Comparison of ENCODE assay signal across 35 cellular contexts in the genomic region with DNA sequence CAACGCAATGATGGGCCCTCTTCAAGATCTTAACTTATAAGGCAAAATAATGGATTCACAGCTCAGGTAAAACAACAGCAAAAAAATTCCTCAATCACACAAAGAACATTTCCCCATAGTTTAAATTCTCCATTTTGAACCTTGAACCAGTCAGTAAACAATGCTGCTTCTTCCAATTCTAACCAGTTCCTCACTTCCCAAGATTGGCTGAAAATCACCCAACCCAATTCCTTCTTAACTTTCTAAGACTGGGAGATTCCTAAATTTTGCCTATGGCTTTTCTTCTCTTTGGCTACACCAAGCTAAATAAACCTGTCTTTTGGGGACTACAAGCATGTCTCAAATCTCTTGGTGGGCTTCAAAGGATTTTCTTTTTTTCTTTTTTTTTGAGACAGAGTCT. TPM values are rescaled to one million over a fixed set of nuclear protein-coding genes. Genes with fewer than 3 reads are reported as not detected.
DNase-seq lines count a peak whose midpoint lies in the region; ATAC-seq, FAIRE-seq and TF ChIP-seq lines count a peak whose summit lies in the region.
"Had no signal": no experiment of that assay in that cellular context is flagged by ENCODE, and none has a peak within 500 bp of the region (broad histone marks: within the 10 kb centered on the region; RNA-seq: fewer than 3 reads in every experiment).

No MANE protein-coding gene starts in this region.

- H3K27ac ChIP-seq in HepG2 (ENCODE audit: extremely low read length, insufficient read depth, low read length) = peak overlapping the region; percentile 14
- H3K27ac ChIP-seq in right lobe of liver = no peak overlapping the region
- H3K27ac ChIP-seq in hepatocyte = no peak overlapping the region
- H3K27ac ChIP-seq: 22Rv1; A549; BLaER1; BLaER1 treated with 17β-estradiol and CSF1 and Interleukin-3, amounts not matched to agents 10 nM and 100 nM; C4-2B had no signal

- H3K4me2 ChIP-seq in HepG2 (ENCODE audit: low read depth, low read length) = peak overlapping the region; percentile 36
- H3K4me2 ChIP-seq in hepatocyte = no peak overlapping the region
- H3K4me2 ChIP-seq: A549; BLaER1; BLaER1 treated with 17β-estradiol and CSF1 and Interleukin-3, amounts not matched to agents 10 nM and 100 nM had no signal

- CTCF ChIA-PET in HepG2 (lab: Yijun Ruan, JAX; ENCODE audit: low intra/inter-chr PET ratio, low total read pairs) = no interaction called here

- H3K36me3 ChIP-seq in HepG2 (replicated peaks in 1 of 2; ENCODE audit: control insufficient read depth in 1 of 2, insufficient read depth in 2 of 2, low read length in 2 of 2) = no peaks in the 10 kb centered on the region; a peak in 1 of 5 replicates
- H3K36me3 ChIP-seq in right lobe of liver = no peaks in the 10 kb centered on the region
- no peaks in the 10 kb centered on the region for H3K36me3 ChIP-seq in hepatocyte (replicated peaks; ENCODE audit: insufficient read depth, low read depth)
- no peaks in the 10 kb centered on the region for H3K36me3 ChIP-seq in HAP-1 (replicated peaks)

- H3K9me2 ChIP-seq in hepatocyte (replicated peaks; ENCODE audit: insufficient read depth) = no peaks in the 10 kb centered on the region

- no peaks in the 10 kb centered on the region for H3K27me3 Mint-ChIP-seq in activated T-helper 17 cell treated with anti-CD3 and anti-CD28 coated beads, Interleukin-2, amount 50 U/mL, for 72 hours
- no peaks in the 10 kb centered on the region for H3K27me3 Mint-ChIP-seq in activated naive CD8-positive, alpha-beta T cell treated with anti-CD3 and anti-CD28 coated beads, Interleukin-2, amount 50 U/mL, for 24 hours
- H3K27me3 Mint-ChIP-seq: B cell; CD4-positive, alpha-beta memory T cell; CD4-positive, alpha-beta T cell; CD4-positive, CD25-positive, alpha-beta regulatory T cell had no signal

- H3K27me3 ChIP-seq in HepG2 (ENCODE audit: control insufficient read depth in 1 of 2, insufficient read depth in 2 of 2, low read length in 2 of 2) (no peaks in the 10 kb centered on the region), right lobe of liver (no peaks in the 10 kb centered on the region), hepatocyte (no peaks in the 10 kb centered on the region), HAP-1 (ENCODE audit: low read depth) (no peaks in the 10 kb centered on the region)
- H3K27me3 ChIP-seq: BE2C; BLaER1; BLaER1 treated with 17β-estradiol and CSF1 and Interleukin-3, amounts not matched to agents 10 nM and 100 nM had no signal

- H3K4me1 ChIP-seq in HepG2 (ENCODE audit: insufficient read depth, low read length) (peaks cover 38% of the 10 kb centered on the region), right lobe of liver (peaks cover 0 to 5% (median 4%) of the 10 kb centered on the region in 4 donors), hepatocyte (ENCODE audit: insufficient read depth) (peaks cover 5% of the 10 kb centered on the region), HAP-1 (peaks cover 6% of the 10 kb centered on the region)
- H3K4me1 ChIP-seq: BE2C had no signal

- TF ChIP-seq EP300 in HepG2 (IDR thresholded peaks at IDR 0.05; ENCODE audit: low read depth in 2 of 2, low read length in 2 of 2) (peak in 1 of 2 experiments; percentile 46; a peak in 1 of 4 replicates), HepG2 (CRISPR knock-in tag; IDR thresholded peaks at IDR 0.05; ENCODE audit: borderline replicate concordance) (no peak)

- H3K4me3 ChIP-seq in HepG2 (replicated peaks in 1 of 3; ENCODE audit: insufficient read depth in 1 of 3, low read depth in 2 of 3, low read length in 3 of 3) (no peak overlapping the region), right lobe of liver (no peak overlapping the region), hepatocyte (no peak overlapping the region), HAP-1 (no peak overlapping the region)
- H3K4me3 ChIP-seq: A549; BLaER1; BLaER1 treated with 17β-estradiol and CSF1 and Interleukin-3, amounts not matched to agents 10 nM and 100 nM had no signal

- POLR2A ChIA-PET in HepG2 (lab: Yijun Ruan, JAX) = no interaction called here

- peaks cover 8% of the 10 kb centered on the region for H3K36me3 Mint-ChIP-seq in activated T-helper 17 cell treated with anti-CD3 and anti-CD28 coated beads, Interleukin-2, amount 50 U/mL, for 72 hours (ENCODE audit: low read depth)
- peaks cover 5% of the 10 kb centered on the region for H3K36me3 Mint-ChIP-seq in activated naive CD8-positive, alpha-beta T cell treated with anti-CD3 and anti-CD28 coated beads, Interleukin-2, amount 50 U/mL, for 24 hours (ENCODE audit: low read depth)

- 87% methylated on average over 1 of the region's 1 CpG for WGBS in HepG2 (ENCODE audit: low lambda C conversion rate)
- WGBS in right lobe of liver (ENCODE audit: insufficient coverage, low coverage, low lambda C conversion rate, missing lambda C conversion rate) = 100% methylated on average over 1 of the region's 1 CpG
- WGBS in hepatocyte (ENCODE audit: low lambda C conversion rate, missing lambda C conversion rate) = 97% methylated on average over 1 of the region's 1 CpG

- no peak overlapping the region for H2AFZ ChIP-seq in HepG2 (ENCODE audit: low read length)
- H2AFZ ChIP-seq in hepatocyte = peak overlapping the region; percentile 0

- TF ChIP-seq CTCF in HepG2 (CRISPR knock-in tag; IDR thresholded peaks at IDR 0.05) (no peak), right lobe of liver (IDR thresholded peaks at IDR 0.05) (no peak), hepatocyte (IDR thresholded peaks at IDR 0.05; ENCODE audit: poor library complexity) (no peak)

- ATAC-seq in HepG2 = no peak
- ATAC-seq in right lobe of liver = no peak
- no peak for ATAC-seq in activated T-helper 17 cell treated with anti-CD3 and anti-CD28 coated beads, Interleukin-2, amount 50 U/mL, for 72 hours (replicated peaks)
- ATAC-seq in activated naive CD8-positive, alpha-beta T cell treated with anti-CD3 and anti-CD28 coated beads, Interleukin-2, amount 50 U/mL, for 24 hours = no peak
- ATAC-seq: A549; CD8-positive, alpha-beta T cell had no signal

- peak; percentile 64 for FAIRE-seq in HepG2 (lab: Jason Lieb, UNC)
- FAIRE-seq: A204.1, A549, D721Med had no signal

- H3K9me3 ChIP-seq in HepG2 (ENCODE audit: low read length) = no peaks in the 10 kb centered on the region
- no peaks in the 10 kb centered on the region for H3K9me3 ChIP-seq in right lobe of liver
- H3K9me3 ChIP-seq in hepatocyte (ENCODE audit: low read depth) = no peaks in the 10 kb centered on the region
- H3K9me3 ChIP-seq in HAP-1 = no peaks in the 10 kb centered on the region
- H3K9me3 ChIP-seq: A549; BE2C; BLaER1; BLaER1 treated with 17β-estradiol and CSF1 and Interleukin-3, amounts not matched to agents 10 nM and 100 nM; Caco-2 had no signal

- no peak for TF ChIP-seq RAD21 in HepG2 (CRISPR knock-in tag; IDR thresholded peaks at IDR 0.05)

- no peak for TF ChIP-seq POLR2A in HepG2 (IDR thresholded peaks at IDR 0.05; ENCODE audit: insufficient read depth in 1 of 2, low read depth in 2 of 2, low read length in 2 of 2)
- TF ChIP-seq POLR2A in right lobe of liver (IDR thresholded peaks at IDR 0.05) = no peak

- DNase-seq in HepG2 (ENCODE audit: low spot score) (peak; percentile 62), right lobe of liver (no peak), hepatocyte (ENCODE audit: low spot score) (no peak), HAP-1 (ENCODE audit: low spot score in 2 of 2) (no peak)
- DNase-seq in activated naive CD8-positive, alpha-beta T cell treated with anti-CD3 and anti-CD28 coated beads, Interleukin-2, amount 50 U/mL, for 24 hours = no peak
- DNase-seq: 8988T; ACHN; AML-193; BE2C; C1 segment of cervical spinal cord; Caco-2; Calu3; CD4-positive, alpha-beta memory T cell; CD4-positive, alpha-beta T cell; CD4-positive, CD25-positive, alpha-beta regulatory T cell; CD8-positive, alpha-beta memory T cell; CD8-positive, alpha-beta T cell; COR-L47; DMS 273 treated with DMSO at 0.1 percent for 48 hours; DMS153; DMS53; DMS79; DMS79 treated with DMSO at 0.1 percent for 48 hours; DND-41; EL had no signal

- intact Hi-C loops in HepG2 (cut with micrococcal nuclease; ENCODE audit: unreplicated experiment) = no loop called here
- intact Hi-C loops in right lobe of liver (cut with DNase I) = no loop called here

- H3K79me2 ChIP-seq in HepG2 (ENCODE audit: insufficient read depth, low read length) = peaks cover 5% of the 10 kb centered on the region
- H3K79me2 ChIP-seq in hepatocyte = peaks cover 5% of the 10 kb centered on the region

- H3K9me3 Mint-ChIP-seq in activated T-helper 17 cell treated with anti-CD3 and anti-CD28 coated beads, Interleukin-2, amount 50 U/mL, for 72 hours = no peaks in the 10 kb centered on the region
- no peaks in the 10 kb centered on the region for H3K9me3 Mint-ChIP-seq in activated naive CD8-positive, alpha-beta T cell treated with anti-CD3 and anti-CD28 coated beads, Interleukin-2, amount 50 U/mL, for 24 hours
- H3K9me3 Mint-ChIP-seq: CD4-positive, alpha-beta memory T cell; CD4-positive, alpha-beta T cell; CD8-positive, alpha-beta memory T cell; CD8-positive, alpha-beta T cell had no signal

- peak overlapping the region; percentile 22 for H3K27ac Mint-ChIP-seq in activated T-helper 17 cell treated with anti-CD3 and anti-CD28 coated beads, Interleukin-2, amount 50 U/mL, for 72 hours
- no peak overlapping the region for H3K27ac Mint-ChIP-seq in activated naive CD8-positive, alpha-beta T cell treated with anti-CD3 and anti-CD28 coated beads, Interleukin-2, amount 50 U/mL, for 24 hours
- H3K27ac Mint-ChIP-seq: B cell; CD14-positive monocyte; CD4-positive, alpha-beta T cell; CD8-positive, alpha-beta T cell had no signal

- no peak overlapping the region for H3K9ac ChIP-seq in HepG2 (ENCODE audit: insufficient read depth, low read depth, low read length)
- H3K9ac ChIP-seq: BLaER1; BLaER1 treated with 17β-estradiol and CSF1 and Interleukin-3, amounts not matched to agents 10 nM and 100 nM had no signal

- BruUV-seq in HepG2 (replicated peaks; lab: Mats Ljungman, UMichigan) = no TSS peak

- in situ Hi-C loops in HepG2 (cut with HindIII; ENCODE audit: extremely low pct_ligation_motif_present, low pct_unique_long_range_greater_than_20kb) (no loop called here), HAP-1 (cut with MboI; ENCODE audit: low sequenced_read_pairs) (no loop called here)

- H4K20me1 ChIP-seq in HepG2 (ENCODE audit: insufficient read depth, low read length) = peaks cover 4% of the 10 kb centered on the region; the same call in 1 of the 2 replicates
- peaks cover 5% of the 10 kb centered on the region for H4K20me1 ChIP-seq in hepatocyte (ENCODE audit: insufficient read depth, poor library complexity, severe bottlenecking)

- H3K4me3 Mint-ChIP-seq in activated T-helper 17 cell treated with anti-CD3 and anti-CD28 coated beads, Interleukin-2, amount 50 U/mL, for 72 hours = no peak overlapping the region
- no peak overlapping the region for H3K4me3 Mint-ChIP-seq in activated naive CD8-positive, alpha-beta T cell treated with anti-CD3 and anti-CD28 coated beads, Interleukin-2, amount 50 U/mL, for 24 hours
- H3K4me3 Mint-ChIP-seq: B cell; CD14-positive monocyte; CD4-positive, alpha-beta memory T cell; CD4-positive, alpha-beta T cell; CD8-positive, alpha-beta T cell had no signal

- peaks cover 12% of the 10 kb centered on the region for H3K4me1 Mint-ChIP-seq in activated T-helper 17 cell treated with anti-CD3 and anti-CD28 coated beads, Interleukin-2, amount 50 U/mL, for 72 hours
- H3K4me1 Mint-ChIP-seq in activated naive CD8-positive, alpha-beta T cell treated with anti-CD3 and anti-CD28 coated beads, Interleukin-2, amount 50 U/mL, for 24 hours = peaks cover 12% of the 10 kb centered on the region

RNA-seq across cellular contexts. Expression of a gene that starts 3.1 kb away (rescaled TPM):
- 65.7 and 104 TPM in 2 replicates for total RNA-seq in HepG2 (2016; rRNA removed; fragmentation: Illumina TruSeq; extraction: Trizol)
- 24.7 and 26.5 TPM in 2 replicates for total RNA-seq in HepG2 (2016; cell fraction: cytosol; rRNA removed; fragmentation: Illumina TruSeq; extraction: Trizol; ENCODE audit: low read depth)
- total RNA-seq in HepG2 (2016; cell fraction: insoluble cytoplasmic fraction; rRNA removed; fragmentation: Illumina TruSeq; extraction: Trizol) = 63.5 and 86.7 TPM in 2 replicates
- total RNA-seq in HepG2 (2016; cell fraction: membrane; rRNA removed; fragmentation: Illumina TruSeq; extraction: Trizol) = 25.8 and 28.9 TPM in 2 replicates
- 114 and 121 TPM in 2 replicates for total RNA-seq in HepG2 (2016; cell fraction: nucleus; rRNA removed; fragmentation: Illumina TruSeq; extraction: Trizol)
- polyA plus RNA-seq in HepG2 (2011; rRNA removed) = 26.8 and 32.1 TPM in 2 replicates
- 11.2 and 15.5 TPM in 2 replicates for polyA plus RNA-seq in HepG2 (2011; cell fraction: cytosol; rRNA removed)
- polyA plus RNA-seq in HepG2 (2011; cell fraction: nucleus; rRNA removed) = 31.4 and 36.5 TPM in 2 replicates
- 19.2 and 24.0 TPM in 2 replicates for polyA plus RNA-seq in HepG2 (2012)
- polyA plus RNA-seq in HepG2 (2016; cell fraction: cytosol; fragmentation: Illumina TruSeq; extraction: Trizol; ENCODE audit: low read depth) = 2.4 and 2.9 TPM in 2 replicates
- polyA plus RNA-seq in HepG2 (2016; cell fraction: insoluble cytoplasmic fraction; fragmentation: Illumina TruSeq; extraction: Trizol; ENCODE audit: low read depth) = 26.3 and 29.7 TPM in 2 replicates
- 4.3 and 5.0 TPM in 2 replicates for polyA plus RNA-seq in HepG2 (2016; cell fraction: membrane; fragmentation: Illumina TruSeq; extraction: Trizol; ENCODE audit: low read depth)
- polyA plus RNA-seq in HepG2 (2016; cell fraction: nucleus; fragmentation: Illumina TruSeq; extraction: Trizol; ENCODE audit: insufficient read depth, low read depth) = 58.1 and 64.8 TPM in 2 replicates
- polyA minus RNA-seq in HepG2 (2011; rRNA and poly(A)+ RNA removed; ENCODE audit: low replicate concordance) = 41.3 and 48.2 TPM in 2 replicates
- polyA minus RNA-seq in HepG2 (2011; cell fraction: cytosol; rRNA and poly(A)+ RNA removed) = 47.5 and 51.5 TPM in 2 replicates
- polyA minus RNA-seq in HepG2 (2011; cell fraction: nucleus; rRNA and poly(A)+ RNA removed) = 297 and 303 TPM in 2 replicates
- total RNA-seq in right lobe of liver = 10 to 100 TPM; 14.4 to 24.9 (median 19.1) TPM
- total RNA-seq in activated T-helper 17 cell treated with anti-CD3 and anti-CD28 coated beads, Interleukin-2, amount 50 U/mL, for 72 hours = 10 to 100 TPM; 58.8 to 65.7 TPM
- total RNA-seq in hepatocyte = 53.1 and 63.4 TPM in 2 replicates
- polyA plus RNA-seq in hepatocyte = 12.1 and 15.8 TPM in 2 replicates

RNA-seq across cellular contexts. Expression of a gene that starts 40.4 kb away (rescaled TPM):
- total RNA-seq in HepG2 (2016; rRNA removed; fragmentation: Illumina TruSeq; extraction: Trizol) = 16.9 and 24.7 TPM in 2 replicates
- total RNA-seq in HepG2 (2016; cell fraction: cytosol; rRNA removed; fragmentation: Illumina TruSeq; extraction: Trizol; ENCODE audit: low read depth) = 7.8 and 11.1 TPM in 2 replicates
- total RNA-seq in HepG2 (2016; cell fraction: insoluble cytoplasmic fraction; rRNA removed; fragmentation: Illumina TruSeq; extraction: Trizol) = 17.9 and 29.0 TPM in 2 replicates
- 6.8 and 11.8 TPM in 2 replicates for total RNA-seq in HepG2 (2016; cell fraction: membrane; rRNA removed; fragmentation: Illumina TruSeq; extraction: Trizol)
- total RNA-seq in HepG2 (2016; cell fraction: nucleus; rRNA removed; fragmentation: Illumina TruSeq; extraction: Trizol) = 23.4 and 25.1 TPM in 2 replicates
- 4.2 and 5.5 TPM in 2 replicates for polyA plus RNA-seq in HepG2 (2011; rRNA removed)
- 1.4 and 2.3 TPM in 2 replicates for polyA plus RNA-seq in HepG2 (2011; cell fraction: cytosol; rRNA removed)
- 2.3 and 3.1 TPM in 2 replicates for polyA plus RNA-seq in HepG2 (2011; cell fraction: nucleus; rRNA removed)
- polyA plus RNA-seq in HepG2 (2012) = 6.5 and 13.4 TPM in 2 replicates
- 5.2 and 5.6 TPM in 2 replicates for polyA plus RNA-seq in HepG2 (2016; cell fraction: cytosol; fragmentation: Illumina TruSeq; extraction: Trizol; ENCODE audit: low read depth)
- 25.7 and 32.0 TPM in 2 replicates for polyA plus RNA-seq in HepG2 (2016; cell fraction: insoluble cytoplasmic fraction; fragmentation: Illumina TruSeq; extraction: Trizol; ENCODE audit: low read depth)
- polyA plus RNA-seq in HepG2 (2016; cell fraction: membrane; fragmentation: Illumina TruSeq; extraction: Trizol; ENCODE audit: low read depth) = 6.6 and 8.4 TPM in 2 replicates
- 20.4 and 25.6 TPM in 2 replicates for polyA plus RNA-seq in HepG2 (2016; cell fraction: nucleus; fragmentation: Illumina TruSeq; extraction: Trizol; ENCODE audit: insufficient read depth, low read depth)
- polyA minus RNA-seq in HepG2 (2011; rRNA and poly(A)+ RNA removed; ENCODE audit: low replicate concordance) = 0.91 and 0.94 TPM in 2 replicates
- polyA minus RNA-seq in HepG2 (2011; cell fraction: cytosol; rRNA and poly(A)+ RNA removed) = 5.5 and 6.0 TPM in 2 replicates
- 24.6 and 25.6 TPM in 2 replicates for polyA minus RNA-seq in HepG2 (2011; cell fraction: nucleus; rRNA and poly(A)+ RNA removed)
- 1 to 10 TPM; 3.2 to 6.5 (median 4.5) TPM for total RNA-seq in right lobe of liver
- total RNA-seq in activated T-helper 17 cell treated with anti-CD3 and anti-CD28 coated beads, Interleukin-2, amount 50 U/mL, for 72 hours = 10 to 100 TPM; 13.9 to 18.3 TPM
- 17.9 and 18.6 TPM in 2 replicates for total RNA-seq in hepatocyte
- polyA plus RNA-seq in hepatocyte = 11.5 and 11.9 TPM in 2 replicates
